In the genomic region with DNA sequence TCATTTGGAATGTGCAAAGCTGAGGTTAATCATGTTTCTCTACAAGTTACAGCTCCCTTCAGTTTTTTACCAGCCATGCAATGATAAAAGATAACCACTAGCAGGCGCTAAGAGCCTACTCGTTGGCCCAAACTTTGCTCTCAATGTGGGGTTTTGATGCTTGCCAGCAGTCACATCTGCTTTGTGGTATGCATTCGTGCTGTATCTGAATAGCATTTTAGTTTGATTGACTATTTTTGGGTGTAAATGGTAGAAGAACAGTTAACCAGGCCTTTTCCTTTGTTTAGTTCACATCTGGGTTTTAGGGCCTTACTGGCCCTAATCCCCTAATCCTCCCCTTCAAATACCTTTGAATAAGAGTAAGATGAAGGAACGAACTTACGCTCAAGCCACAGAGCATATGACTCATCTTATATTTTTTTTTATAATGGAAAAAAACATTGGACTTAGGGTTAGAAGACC, we compare ENCODE assay signal across 8 cellular contexts. TPM values are rescaled to one million over a fixed set of nuclear protein-coding genes. Genes with fewer than 3 reads are reported as not detected.
DNase-seq lines count a peak whose midpoint lies in the region; ATAC-seq, FAIRE-seq and TF ChIP-seq lines count a peak whose summit lies in the region.

No MANE protein-coding gene starts in this region.

- peaks cover 29 to 44% of the 10 kb centered on the region in 2 donors for H3K27me3 Mint-ChIP-seq in stimulated activated naive B cell treated with anti-CD40 and anti-IgM and Interleukin-4, amounts not matched to agents 10 μg/mL and 1 μg/mL and 100 μg/mL, for 72 hours

- no peaks in the 10 kb centered on the region for H3K9me3 Mint-ChIP-seq in stimulated activated naive B cell treated with anti-CD40 and anti-IgM and Interleukin-4, amounts not matched to agents 10 μg/mL and 1 μg/mL and 100 μg/mL, for 72 hours

- peaks cover 3% of the 10 kb centered on the region for H3K27me3 ChIP-seq in bronchial epithelial cell (ENCODE audit: control insufficient read depth, insufficient read depth, low read length)

- intact Hi-C loops in left colon (cut with DNase I, micrococcal nuclease): loop anchor here in 1 of 2 donors (10.0 kb wide), 1 partner anchor 401 kb away; no protein-coding TSS in a partner anchor

- ATAC-seq in GM19463 (IDR thresholded peaks at IDR 0.05; ENCODE audit: unreplicated experiment) (peak; percentile 59), left colon (peak; percentile 74)
- ATAC-seq in stimulated activated naive B cell treated with anti-CD40 and anti-IgM and Interleukin-4, amounts not matched to agents 10 μg/mL and 1 μg/mL and 100 μg/mL, for 72 hours (replicated peaks): peak; percentile 72 to 76

- TF ChIP-seq CTCF in NB4 (IDR thresholded peaks at IDR 0.05; ENCODE audit: low read depth, low read length): peak; percentile 98
- TF ChIP-seq CTCF in bronchial epithelial cell (IDR thresholded peaks at IDR 0.05; ENCODE audit: insufficient read depth, low read length, severe bottlenecking): peak; percentile 96

- no peak for FAIRE-seq in bronchial epithelial cell (lab: Jason Lieb, UNC)

- no peak overlapping the region for H3K4me3 Mint-ChIP-seq in stimulated activated naive B cell treated with anti-CD40 and anti-IgM and Interleukin-4, amounts not matched to agents 10 μg/mL and 1 μg/mL and 100 μg/mL, for 72 hours

- no peak overlapping the region for H3K27ac Mint-ChIP-seq in stimulated activated naive B cell treated with anti-CD40 and anti-IgM and Interleukin-4, amounts not matched to agents 10 μg/mL and 1 μg/mL and 100 μg/mL, for 72 hours

- H3K4me3 ChIP-seq in NB4 (ENCODE audit: low read depth, low read length): no peak overlapping the region
- no peak overlapping the region for H3K4me3 ChIP-seq in bronchial epithelial cell (ENCODE audit: low read depth, low read length)

- no peaks in the 10 kb centered on the region for H3K36me3 ChIP-seq in bronchial epithelial cell (ENCODE audit: control insufficient read depth, insufficient read depth, low read length)

- in situ Hi-C loops in SK-MEL-5 (cut with HindIII; ENCODE audit: low pct_unique_long_range_greater_than_20kb, low sequenced_read_pairs): no loop called here

- H3K4me1 Mint-ChIP-seq in stimulated activated naive B cell treated with anti-CD40 and anti-IgM and Interleukin-4, amounts not matched to agents 10 μg/mL and 1 μg/mL and 100 μg/mL, for 72 hours: peaks cover 10 to 12% of the 10 kb centered on the region in 2 donors

- DNase-seq in DMS 273 (lab: John Stamatoyannopoulos, UW; ENCODE audit: unreplicated experiment): peak; percentile 91
- peak; percentile 66 for DNase-seq in NB4 (ENCODE audit: low read depth)
- peak; percentile 78 for DNase-seq in SK-MEL-5 (ENCODE audit: low read depth, low spot score)
- peak; percentile 63 for DNase-seq in bronchial epithelial cell (ENCODE audit: low read depth)
- no peak for DNase-seq in left colon
- DNase-seq in stimulated activated naive B cell treated with anti-CD40 and anti-IgM and Interleukin-4, amounts not matched to agents 10 μg/mL and 1 μg/mL and 100 μg/mL, for 72 hours: no peak
- no peak for DNase-seq in GM19238 (ENCODE audit: insufficient read length, low spot score)

- peaks cover 0 to 11% of the 10 kb centered on the region in 2 donors for H3K36me3 Mint-ChIP-seq in stimulated activated naive B cell treated with anti-CD40 and anti-IgM and Interleukin-4, amounts not matched to agents 10 μg/mL and 1 μg/mL and 100 μg/mL, for 72 hours

- TF ChIP-seq POLR2A in NB4 (IDR thresholded peaks at IDR 0.05; ENCODE audit: extremely low read depth, insufficient read length): no peak

RNA-seq across cellular contexts. Expression of a gene that starts 4.4 kb away (rescaled TPM):
- total RNA-seq in SK-MEL-5 (2014; rRNA removed; shearing (Covaris generic)): not detected in 2 replicates
- polyA plus RNA-seq in SK-MEL-5 (2015; cell fraction: cytosol; rRNA removed): 0.25 and 0.32 TPM in 2 replicates
- polyA plus RNA-seq in SK-MEL-5 (2015; cell fraction: nucleus; rRNA removed): 0.19 and 0.80 TPM in 2 replicates
- 0.26 and 4.2 TPM in 2 replicates for total RNA-seq in bronchial epithelial cell
- 1 to 10 TPM; 4.3 to 7.7 TPM for total RNA-seq in left colon

RNA-seq across cellular contexts. Expression of a gene that starts 56.7 kb away (rescaled TPM):
- total RNA-seq in SK-MEL-5 (2014; rRNA removed; shearing (Covaris generic)): 18.5 and 21.3 TPM in 2 replicates
- 5.6 and 9.3 TPM in 2 replicates for polyA plus RNA-seq in SK-MEL-5 (2015; cell fraction: cytosol; rRNA removed)
- polyA plus RNA-seq in SK-MEL-5 (2015; cell fraction: nucleus; rRNA removed): 13.1 and 16.1 TPM in 2 replicates
- total RNA-seq in bronchial epithelial cell (40.8 and 41.9 TPM in 2 replicates), left colon (10 to 100 TPM; 43.9 to 51.1 TPM)

Comparison
In these comparisons a context has a peak if more than half of its experiments do, and no peak if none do; other contexts are left out.
1. DNase-seq: peak in DMS 273 (single experiment), NB4 (single experiment), SK-MEL-5 (single experiment) and bronchial epithelial cell (single experiment); none in left colon (0 of 2), stimulated activated naive B cell treated with anti-CD40 and anti-IgM and Interleukin-4, amounts not matched to agents 10 μg/mL and 1 μg/mL and 100 μg/mL, for 72 hours (single experiment) and GM19238 (single experiment).
2. Peak in every context shown above with its lines, with median percentiles within 50 percentile points of each other: ATAC-seq.